In the genomic region with DNA sequence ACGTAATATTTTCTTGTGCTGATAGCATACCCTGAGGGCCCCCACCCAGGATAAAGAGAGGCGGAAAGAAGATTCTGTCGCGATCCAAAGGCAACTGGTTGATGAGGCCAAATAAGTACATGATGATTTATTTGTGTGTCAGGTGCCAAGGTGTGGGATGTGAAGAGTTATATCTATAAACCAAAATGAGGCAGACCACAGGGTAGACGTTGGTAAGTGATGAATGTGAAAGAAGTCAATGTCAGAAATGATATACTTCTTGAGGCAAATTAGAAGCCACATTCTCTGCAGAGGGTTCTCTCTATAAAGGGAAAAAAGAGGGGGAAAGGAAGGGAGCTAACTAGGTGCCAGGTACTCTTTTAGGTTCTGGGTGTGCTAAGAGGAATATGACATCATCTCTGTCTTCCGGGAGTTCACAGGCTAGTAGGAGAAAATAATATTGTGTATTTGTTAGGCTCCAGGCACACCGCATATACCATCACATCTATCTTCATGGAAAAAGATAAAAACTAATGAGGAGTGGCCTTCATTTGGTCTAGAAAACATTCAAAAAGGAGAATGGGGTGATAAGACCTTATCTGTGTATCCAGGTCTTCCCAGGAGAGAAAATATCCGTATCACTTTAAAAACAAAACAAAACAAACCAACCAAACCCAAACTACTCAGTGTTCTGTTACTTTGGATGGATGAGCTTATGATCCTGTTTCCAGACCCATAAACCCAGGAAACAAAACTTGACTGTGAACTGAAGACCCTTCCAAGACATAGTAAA, we compare ENCODE assay signal across 25 cellular contexts. TPM values are rescaled to one million over a fixed set of nuclear protein-coding genes. Genes with fewer than 3 reads are reported as not detected.
DNase-seq lines count a peak whose midpoint lies in the region; ATAC-seq lines count a peak whose summit lies in the region.
"Had no signal": no experiment of that assay in that cellular context is flagged by ENCODE, and none has a peak within 500 bp of the region (broad histone marks: within the 10 kb centered on the region; RNA-seq: fewer than 3 reads in every experiment).

No MANE protein-coding gene starts in this region.

- H3K4me3 Mint-ChIP-seq in activated CD4-positive, alpha-beta T cell treated with anti-CD3 and anti-CD28 coated beads, Interleukin-2, amount 10 ng/mL, durations not matched to agents 24 days and 14 days: peak overlapping the region; percentile 38
- H3K4me3 Mint-ChIP-seq in activated T-helper 17 cell treated with anti-CD3 and anti-CD28 coated beads, Interleukin-2, amount 50 U/mL, for 72 hours: peak overlapping the region; percentile 95
- peak overlapping the region in 9 of 10 donors; percentile 17 to 78 (median 65) for H3K4me3 Mint-ChIP-seq in naive thymus-derived CD8-positive, alpha-beta T cell
- H3K4me3 Mint-ChIP-seq: type B pancreatic cell, WTC11 had no signal

- H3K9me3 Mint-ChIP-seq in activated CD4-positive, alpha-beta T cell treated with anti-CD3 and anti-CD28 coated beads, Interleukin-2, amount 10 ng/mL, durations not matched to agents 24 days and 14 days: no peaks in the 10 kb centered on the region
- no peaks in the 10 kb centered on the region for H3K9me3 Mint-ChIP-seq in activated T-helper 17 cell treated with anti-CD3 and anti-CD28 coated beads, Interleukin-2, amount 50 U/mL, for 72 hours
- no peaks in the 10 kb centered on the region for H3K9me3 Mint-ChIP-seq in naive thymus-derived CD8-positive, alpha-beta T cell
- H3K9me3 Mint-ChIP-seq: type B pancreatic cell, WTC11 had no signal

- intact Hi-C loops in activated CD4-positive, alpha-beta T cell treated with anti-CD3 and anti-CD28 coated beads, Interleukin-2, amount 10 ng/mL, durations not matched to agents 24 days and 14 days (cut with micrococcal nuclease): loop anchor here (2.0 to 10.0 kb wide), 2 partner anchors 17 to 507 kb away; no protein-coding TSS in a partner anchor

- H3K4me1 Mint-ChIP-seq in activated CD4-positive, alpha-beta T cell treated with anti-CD3 and anti-CD28 coated beads, Interleukin-2, amount 10 ng/mL, durations not matched to agents 24 days and 14 days: peaks cover 42% of the 10 kb centered on the region
- peaks cover 16% of the 10 kb centered on the region for H3K4me1 Mint-ChIP-seq in activated T-helper 17 cell treated with anti-CD3 and anti-CD28 coated beads, Interleukin-2, amount 50 U/mL, for 72 hours
- H3K4me1 Mint-ChIP-seq in naive thymus-derived CD8-positive, alpha-beta T cell: peaks cover 14 to 63% (median 51%) of the 10 kb centered on the region in 4 donors
- H3K4me1 Mint-ChIP-seq: WTC11 had no signal

- peak overlapping the region; percentile 83 for H3K27ac Mint-ChIP-seq in activated CD4-positive, alpha-beta T cell treated with anti-CD3 and anti-CD28 coated beads, Interleukin-2, amount 10 ng/mL, durations not matched to agents 24 days and 14 days
- peak overlapping the region; percentile 73 for H3K27ac Mint-ChIP-seq in activated T-helper 17 cell treated with anti-CD3 and anti-CD28 coated beads, Interleukin-2, amount 50 U/mL, for 72 hours
- peak overlapping the region; percentile 44 to 92 (median 85) for H3K27ac Mint-ChIP-seq in naive thymus-derived CD8-positive, alpha-beta T cell
- H3K27ac Mint-ChIP-seq: type B pancreatic cell, WTC11 had no signal

- H3K36me3 Mint-ChIP-seq in activated CD4-positive, alpha-beta T cell treated with anti-CD3 and anti-CD28 coated beads, Interleukin-2, amount 10 ng/mL, durations not matched to agents 24 days and 14 days (ENCODE audit: low read depth): no peaks in the 10 kb centered on the region
- H3K36me3 Mint-ChIP-seq in activated T-helper 17 cell treated with anti-CD3 and anti-CD28 coated beads, Interleukin-2, amount 50 U/mL, for 72 hours (ENCODE audit: low read depth): no peaks in the 10 kb centered on the region
- no peaks in the 10 kb centered on the region for H3K36me3 Mint-ChIP-seq in naive thymus-derived CD8-positive, alpha-beta T cell
- H3K36me3 Mint-ChIP-seq: type B pancreatic cell, WTC11 had no signal

- H3K4me3 ChIP-seq in Jurkat, Clone E6-1 (ENCODE audit: low read length): peak overlapping the region; percentile 2; the same call in 1 of the 2 replicates
- H3K4me3 ChIP-seq: esophagus muscularis mucosa, GM23248 had no signal

- no peak for DNase-seq in activated CD4-positive, alpha-beta T cell treated with anti-CD3 and anti-CD28 coated beads, Interleukin-2, amount 10 ng/mL, durations not matched to agents 24 days and 14 days
- no peak for DNase-seq in activated CD4-positive, alpha-beta T cell treated with anti-CD3 and anti-CD28 coated beads, Interleukin-2, amount 50 U/mL, for 1 hour
- DNase-seq in Jurkat, Clone E6-1 (ENCODE audit: low read depth, low spot score): peak; percentile 85
- DNase-seq in naive thymus-derived CD8-positive, alpha-beta T cell: no peak
- DNase-seq in NCI-H1436 (lab: John Stamatoyannopoulos, UW) (no peak), A172 (ENCODE audit: low spot score) (no peak)
- DNase-seq: 8988T; effector CD4-positive, alpha-beta T cell; GM23248; Kasumi-1; mammary epithelial cell; NCI-H1048; NCI-H187 treated with DMSO at 0.1 percent for 48 hours; NCI-H69; SK-N-SH; stimulated activated CD4-positive, alpha-beta T cell treated with anti-CD3 and anti-CD28 coated beads, Interleukin-12 subunit alpha, Interleukin-12 subunit beta, amount 100 ng/mL, for 4 hours; T1000 had no signal

- ATAC-seq in activated T-helper 17 cell treated with anti-CD3 and anti-CD28 coated beads, Interleukin-2, amount 50 U/mL, for 72 hours (replicated peaks): peak; percentile 46
- no peak for ATAC-seq in naive thymus-derived CD8-positive, alpha-beta T cell
- no peak for ATAC-seq in HG02884 (IDR thresholded peaks at IDR 0.05; ENCODE audit: unreplicated experiment)
- ATAC-seq: WTC11 had no signal

- POLR2A ChIA-PET in naive thymus-derived CD8-positive, alpha-beta T cell (lab: Charles Lee): interaction anchor here (1.4 kb wide), 1 partner anchor 125 kb away, joined by 4 read pairs; no protein-coding TSS in a partner anchor

- H3K27me3 Mint-ChIP-seq in activated CD4-positive, alpha-beta T cell treated with anti-CD3 and anti-CD28 coated beads, Interleukin-2, amount 10 ng/mL, durations not matched to agents 24 days and 14 days: no peaks in the 10 kb centered on the region
- H3K27me3 Mint-ChIP-seq in activated T-helper 17 cell treated with anti-CD3 and anti-CD28 coated beads, Interleukin-2, amount 50 U/mL, for 72 hours: no peaks in the 10 kb centered on the region
- H3K27me3 Mint-ChIP-seq in naive thymus-derived CD8-positive, alpha-beta T cell: no peaks in the 10 kb centered on the region

RNA-seq across cellular contexts. Expression of gene SH2D1A, which starts 4.8 kb away (rescaled TPM):
- total RNA-seq in activated CD4-positive, alpha-beta T cell treated with anti-CD3 and anti-CD28 coated beads, Interleukin-2, amount 10 ng/mL, durations not matched to agents 24 days and 14 days: 51.7 and 53.9 TPM in 2 replicates
- polyA plus RNA-seq in Jurkat, Clone E6-1 (2012; ENCODE audit: insufficient read depth, insufficient read length): 125 TPM
- total RNA-seq in activated T-helper 17 cell treated with anti-CD3 and anti-CD28 coated beads, Interleukin-2, amount 50 U/mL, for 72 hours: 10 to 100 TPM; 45.5 to 60.9 TPM
- 10 to 100 TPM; 32.4 to 32.7 TPM for total RNA-seq in naive thymus-derived CD8-positive, alpha-beta T cell
- polyA plus RNA-seq in naive thymus-derived CD8-positive, alpha-beta T cell: 10 to 100 TPM; 38.6 to 92.7 (median 44.1) TPM
- not detected in 2 replicates for total RNA-seq in A172 (2014; rRNA removed; shearing (Covaris generic))
- total RNA-seq: cerebellum, GM23248, HT1080, mammary epithelial cell, osteoblast had no signal
- polyA plus RNA-seq: GM23248, SK-N-SH had no signal

RNA-seq across cellular contexts. Expression of gene TEX13D, which starts 9.1 kb away (rescaled TPM):
- total RNA-seq in activated CD4-positive, alpha-beta T cell treated with anti-CD3 and anti-CD28 coated beads, Interleukin-2, amount 10 ng/mL, durations not matched to agents 24 days and 14 days: not detected in 2 replicates
- polyA plus RNA-seq in Jurkat, Clone E6-1 (2012; ENCODE audit: insufficient read depth, insufficient read length): 0.29 TPM
- total RNA-seq in activated T-helper 17 cell treated with anti-CD3 and anti-CD28 coated beads, Interleukin-2, amount 50 U/mL, for 72 hours: under 1 TPM in 1 of 2 donors, not detected in 1; 0.16 TPM
- total RNA-seq in naive thymus-derived CD8-positive, alpha-beta T cell: not detected
- not detected for polyA plus RNA-seq in naive thymus-derived CD8-positive, alpha-beta T cell
- not detected in 2 replicates for total RNA-seq in A172 (2014; rRNA removed; shearing (Covaris generic))
- total RNA-seq: cerebellum, GM23248, mammary epithelial cell, osteoblast, WTC11 had no signal
- polyA plus RNA-seq: mammary epithelial cell, SK-N-SH had no signal

Comparison
In these comparisons a context has a peak if more than half of its experiments do, and no peak if none do; other contexts are left out.
1. H3K4me3 Mint-ChIP-seq: peak in every context shown above with its lines; median percentile 95 in activated T-helper 17 cell treated with anti-CD3 and anti-CD28 coated beads, Interleukin-2, amount 50 U/mL, for 72 hours; 65 in naive thymus-derived CD8-positive, alpha-beta T cell; 38 in activated CD4-positive, alpha-beta T cell treated with anti-CD3 and anti-CD28 coated beads, Interleukin-2, amount 10 ng/mL, durations not matched to agents 24 days and 14 days.
2. RNA of gene SH2D1A, which starts 4.8 kb away (total RNA-seq): 45.5 to 60.9 TPM in activated T-helper 17 cell treated with anti-CD3 and anti-CD28 coated beads, Interleukin-2, amount 50 U/mL, for 72 hours, 51.7 to 53.9 TPM in activated CD4-positive, alpha-beta T cell treated with anti-CD3 and anti-CD28 coated beads, Interleukin-2, amount 10 ng/mL, durations not matched to agents 24 days and 14 days and 32.4 to 32.7 TPM in naive thymus-derived CD8-positive, alpha-beta T cell; not detected in A172; every median in the first group is over 10 times any median in the second.
3. Peak in every context shown above with its lines, with median percentiles within 50 percentile points of each other: H3K27ac Mint-ChIP-seq.